Comparison of ENCODE assay signal across 1 cellular context in the genomic region with DNA sequence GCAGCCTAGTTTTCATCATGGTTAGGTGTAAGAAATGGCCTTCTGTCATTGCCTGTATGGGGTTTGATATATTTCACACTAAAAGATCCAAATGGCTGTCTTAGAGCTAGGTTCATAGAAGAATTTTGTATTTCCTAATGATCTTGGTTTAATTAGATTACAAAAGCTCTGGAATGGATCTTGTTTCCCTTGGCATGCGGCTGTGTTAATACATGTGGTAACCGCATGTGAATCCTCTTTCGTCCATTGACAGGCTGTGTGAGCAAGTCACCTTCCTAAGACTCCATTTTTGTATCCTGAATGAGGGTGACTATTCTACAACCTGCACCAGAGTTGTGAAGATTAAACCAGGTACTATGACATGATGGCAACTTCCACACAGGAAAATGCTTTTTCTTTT.
TF ChIP-seq lines count a peak whose summit lies in the region.

No MANE protein-coding gene starts in this region.

TF ChIP-seq in SK-N-SH, 30 proteins besides CTCF, POLR2A, EP300 and RAD21 (continued from another document):
- TF ChIP-seq, protein P1, sequence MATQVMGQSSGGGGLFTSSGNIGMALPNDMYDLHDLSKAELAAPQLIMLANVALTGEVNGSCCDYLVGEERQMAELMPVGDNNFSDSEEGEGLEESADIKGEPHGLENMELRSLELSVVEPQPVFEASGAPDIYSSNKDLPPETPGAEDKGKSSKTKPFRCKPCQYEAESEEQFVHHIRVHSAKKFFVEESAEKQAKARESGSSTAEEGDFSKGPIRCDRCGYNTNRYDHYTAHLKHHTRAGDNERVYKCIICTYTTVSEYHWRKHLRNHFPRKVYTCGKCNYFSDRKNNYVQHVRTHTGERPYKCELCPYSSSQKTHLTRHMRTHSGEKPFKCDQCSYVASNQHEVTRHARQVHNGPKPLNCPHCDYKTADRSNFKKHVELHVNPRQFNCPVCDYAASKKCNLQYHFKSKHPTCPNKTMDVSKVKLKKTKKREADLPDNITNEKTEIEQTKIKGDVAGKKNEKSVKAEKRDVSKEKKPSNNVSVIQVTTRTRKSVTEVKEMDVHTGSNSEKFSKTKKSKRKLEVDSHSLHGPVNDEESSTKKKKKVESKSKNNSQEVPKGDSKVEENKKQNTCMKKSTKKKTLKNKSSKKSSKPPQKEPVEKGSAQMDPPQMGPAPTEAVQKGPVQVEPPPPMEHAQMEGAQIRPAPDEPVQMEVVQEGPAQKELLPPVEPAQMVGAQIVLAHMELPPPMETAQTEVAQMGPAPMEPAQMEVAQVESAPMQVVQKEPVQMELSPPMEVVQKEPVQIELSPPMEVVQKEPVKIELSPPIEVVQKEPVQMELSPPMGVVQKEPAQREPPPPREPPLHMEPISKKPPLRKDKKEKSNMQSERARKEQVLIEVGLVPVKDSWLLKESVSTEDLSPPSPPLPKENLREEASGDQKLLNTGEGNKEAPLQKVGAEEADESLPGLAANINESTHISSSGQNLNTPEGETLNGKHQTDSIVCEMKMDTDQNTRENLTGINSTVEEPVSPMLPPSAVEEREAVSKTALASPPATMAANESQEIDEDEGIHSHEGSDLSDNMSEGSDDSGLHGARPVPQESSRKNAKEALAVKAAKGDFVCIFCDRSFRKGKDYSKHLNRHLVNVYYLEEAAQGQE (IDR thresholded peaks at IDR 0.05; ENCODE audit: low read depth, low read length), result no peak
- TF ChIP-seq ELF1 (IDR thresholded peaks at IDR 0.05), result no peak
- no peak for TF ChIP-seq RFX5 (IDR thresholded peaks at IDR 0.05; ENCODE audit: low read length)
- no peak for TF ChIP-seq POLR2AphosphoS5 (IDR thresholded peaks at IDR 0.05; ENCODE audit: low read depth, low read length)
- TF ChIP-seq EZH2phosphoT487 (IDR thresholded peaks at IDR 0.05; ENCODE audit: borderline replicate concordance, low read depth), result no peak
- TF ChIP-seq TEAD4 (IDR thresholded peaks at IDR 0.05; ENCODE audit: borderline replicate concordance, insufficient read depth), result no peak
- no peak for TF ChIP-seq JUND (IDR thresholded peaks at IDR 0.05)
- TF ChIP-seq FOSL2 (IDR thresholded peaks at IDR 0.05; ENCODE audit: borderline replicate concordance, low read depth), result no peak
- no peak for TF ChIP-seq NFIC (IDR thresholded peaks at IDR 0.05; ENCODE audit: borderline replicate concordance)
- no peak for TF ChIP-seq GABPA (IDR thresholded peaks at IDR 0.05; ENCODE audit: low read depth)
- TF ChIP-seq RXRA (IDR thresholded peaks at IDR 0.05; ENCODE audit: borderline replicate concordance, low read depth), result no peak
- TF ChIP-seq SIN3A (IDR thresholded peaks at IDR 0.05; ENCODE audit: borderline replicate concordance, low read depth, low read length), result no peak
- no peak for TF ChIP-seq MAX (IDR thresholded peaks at IDR 0.05; ENCODE audit: low read depth)
- TF ChIP-seq FOXJ3 (CRISPR knock-in tag; IDR thresholded peaks at IDR 0.05), result no peak
